In genomic region chr11:45023065-45023365, GRCh38 we compare ENCODE assay signal across 1 cellular context.
TF ChIP-seq lines count a peak whose summit lies in the region.

No MANE protein-coding gene starts in this region.

TF ChIP-seq in WTC11, 78 proteins besides CTCF, POLR2A, EP300 and RAD21 (continued from another document):
- no peak for TF ChIP-seq GTF2I (CRISPR knock-in tag; conservative IDR thresholded peaks at IDR 0.05)
- no peak for TF ChIP-seq FOXK1 (CRISPR knock-in tag; IDR thresholded peaks at IDR 0.05)
TF ChIP-seq in WTC11: peak in this region for 0.
